8 cellular contexts compared by ENCODE assay signal in the genomic region with DNA sequence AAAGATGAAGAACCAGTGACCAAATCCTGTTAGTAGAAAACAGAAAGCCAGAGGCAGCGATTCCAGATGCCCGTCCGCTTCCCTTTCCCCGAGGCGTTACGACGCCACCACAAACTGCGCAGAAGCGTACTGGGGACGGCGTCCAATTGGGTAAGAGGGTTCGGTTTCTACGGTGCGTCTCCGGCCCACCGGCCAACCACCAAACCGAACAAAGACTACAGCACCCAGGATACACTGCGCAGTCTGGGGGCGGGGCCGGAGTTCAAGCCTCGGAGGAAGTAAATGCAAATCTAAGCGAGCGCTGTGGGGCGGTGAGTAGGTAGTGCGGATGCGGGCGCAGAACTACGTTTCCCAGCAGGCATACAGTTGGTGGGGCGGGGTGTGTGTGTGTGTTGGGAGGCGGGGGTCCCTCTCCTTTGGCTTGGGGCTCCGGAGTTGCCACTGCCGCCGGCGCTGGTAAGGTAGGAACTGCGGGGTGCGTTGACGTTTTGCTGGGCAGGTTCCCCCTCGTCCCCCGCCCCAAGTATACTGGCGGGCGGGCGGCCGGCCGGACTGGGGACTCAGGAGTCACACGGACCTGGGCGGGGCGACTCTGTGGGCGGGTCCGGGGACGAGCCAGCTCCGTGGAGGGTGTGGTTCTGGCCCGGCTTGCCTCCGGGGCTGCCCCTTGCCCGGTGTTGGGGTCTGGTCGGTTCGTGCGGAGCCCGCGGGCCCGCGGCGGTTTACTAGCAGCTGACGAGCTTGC. TPM values are rescaled to one million over a fixed set of nuclear protein-coding genes. Genes with fewer than 3 reads are reported as not detected.
DNase-seq lines count a peak whose midpoint lies in the region; ATAC-seq and TF ChIP-seq lines count a peak whose summit lies in the region.

A gene with protein sequence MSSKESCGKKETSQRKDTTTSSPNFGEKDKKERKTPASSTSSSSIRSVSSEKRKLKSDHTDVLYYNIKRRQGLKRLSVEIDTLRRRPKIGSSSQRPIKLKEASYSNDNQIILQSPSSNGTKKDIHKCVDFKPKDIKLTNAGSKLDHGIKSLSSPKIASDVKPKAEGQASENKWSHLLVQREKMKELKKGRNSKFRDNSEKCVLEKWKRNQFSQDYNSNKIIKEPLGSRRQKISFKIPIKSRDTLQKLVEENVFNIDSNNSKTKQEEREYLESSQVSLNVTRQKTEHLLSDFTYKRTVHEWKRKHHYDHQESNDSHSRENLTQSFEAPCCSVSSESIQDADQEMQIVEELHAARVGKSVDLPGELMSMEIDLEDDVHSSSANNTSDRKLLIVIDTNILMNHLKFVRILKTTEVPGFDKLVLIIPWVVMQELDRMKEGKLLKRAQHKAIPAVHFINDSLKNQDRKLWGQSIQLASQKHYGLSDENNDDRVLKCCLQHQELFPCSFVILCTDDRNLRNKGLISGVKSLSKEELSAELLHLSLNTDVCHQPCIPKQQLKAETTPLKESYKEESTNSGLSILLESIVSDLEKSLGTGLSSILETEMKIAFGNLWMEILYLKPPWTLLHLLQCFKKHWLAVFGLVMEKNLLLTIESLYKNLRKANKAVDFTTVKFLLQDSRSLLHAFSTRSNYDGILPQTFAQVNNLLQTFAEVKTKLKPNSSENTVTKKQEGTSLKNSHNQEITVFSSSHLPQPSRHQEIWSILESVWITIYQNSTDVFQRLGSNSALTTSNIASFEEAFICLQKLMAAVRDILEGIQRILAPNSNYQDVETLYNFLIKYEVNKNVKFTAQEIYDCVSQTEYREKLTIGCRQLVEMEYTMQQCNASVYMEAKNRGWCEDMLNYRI (plus strand): TSS at position 314 of the 745 bp plus-strand sequence. CDS start 3,675 bp downstream, outside the sequence.
A gene with protein sequence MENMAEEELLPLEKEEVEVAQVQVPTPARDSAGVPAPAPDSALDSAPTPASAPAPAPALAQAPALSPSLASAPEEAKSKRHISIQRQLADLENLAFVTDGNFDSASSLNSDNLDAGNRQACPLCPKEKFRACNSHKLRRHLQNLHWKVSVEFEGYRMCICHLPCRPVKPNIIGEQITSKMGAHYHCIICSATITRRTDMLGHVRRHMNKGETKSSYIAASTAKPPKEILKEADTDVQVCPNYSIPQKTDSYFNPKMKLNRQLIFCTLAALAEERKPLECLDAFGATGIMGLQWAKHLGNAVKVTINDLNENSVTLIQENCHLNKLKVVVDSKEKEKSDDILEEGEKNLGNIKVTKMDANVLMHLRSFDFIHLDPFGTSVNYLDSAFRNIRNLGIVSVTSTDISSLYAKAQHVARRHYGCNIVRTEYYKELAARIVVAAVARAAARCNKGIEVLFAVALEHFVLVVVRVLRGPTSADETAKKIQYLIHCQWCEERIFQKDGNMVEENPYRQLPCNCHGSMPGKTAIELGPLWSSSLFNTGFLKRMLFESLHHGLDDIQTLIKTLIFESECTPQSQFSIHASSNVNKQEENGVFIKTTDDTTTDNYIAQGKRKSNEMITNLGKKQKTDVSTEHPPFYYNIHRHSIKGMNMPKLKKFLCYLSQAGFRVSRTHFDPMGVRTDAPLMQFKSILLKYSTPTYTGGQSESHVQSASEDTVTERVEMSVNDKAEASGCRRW (minus strand): TSS at position 100 of the 745 bp plus-strand sequence. CDS start 241 bp downstream, outside the sequence.

- TF ChIP-seq CTCF in WI38 (IDR thresholded peaks at IDR 0.05; ENCODE audit: low read depth, low read length), result no peak
- TF ChIP-seq CTCF in cardiac fibroblast (IDR thresholded peaks at IDR 0.05; ENCODE audit: low read depth, low read length), result no peak
- TF ChIP-seq CTCF in smooth muscle cell (IDR thresholded peaks at IDR 0.05; ENCODE audit: borderline replicate concordance, insufficient read depth, poor library complexity, severe bottlenecking), result no peak

- peak; percentile 98 for DNase-seq in NCI-H2196 treated with DMSO at 0.1 percent for 48 hours (lab: John Stamatoyannopoulos, UW; ENCODE audit: unreplicated experiment)
- DNase-seq in cardiac fibroblast (ENCODE audit: low read depth in 2 of 2), result peak; percentile 99
- peak; percentile 94 for DNase-seq in iPS-NIHi7 (ENCODE audit: extremely low spot score)
- DNase-seq in smooth muscle cell (lab: John Stamatoyannopoulos, UW; ENCODE audit: unreplicated experiment), result peak; percentile 96

- H3K4me3 ChIP-seq in ACC112 (ENCODE audit: low read depth, low read length) (peak within 1 kb of the TSS; percentile 85), WI38 (ENCODE audit: low read depth, low read length) (peak within 1 kb of the TSS; percentile 83), cardiac fibroblast (replicated peaks in 1 of 2; ENCODE audit: low read depth in 2 of 2, low read length in 2 of 2) (peak within 1 kb of the TSS; percentile 71 to 78), smooth muscle cell (peak within 1 kb of the TSS; percentile 82)

- under 1% methylated on average over 48 of the region's 63 CpGs for WGBS in smooth muscle cell (ENCODE audit: low lambda C conversion rate)

- no peaks in the 10 kb centered on the region for H3K36me3 ChIP-seq in ACC112 (ENCODE audit: insufficient read depth, low read length)
- no peaks in the 10 kb centered on the region for H3K36me3 ChIP-seq in smooth muscle cell (ENCODE audit: low read depth)

- H3K79me2 ChIP-seq in ACC112 (ENCODE audit: control insufficient read depth, insufficient read depth, low read length, unreplicated experiment) (peaks cover 27% of the 10 kb centered on the region), smooth muscle cell (ENCODE audit: low read depth) (peaks cover 35% of the 10 kb centered on the region)

- H3K27me3 ChIP-seq in ACC112 (ENCODE audit: insufficient read depth, low read length), result no peaks in the 10 kb centered on the region
- H3K27me3 ChIP-seq in smooth muscle cell (ENCODE audit: low read depth), result no peaks in the 10 kb centered on the region

- H2AFZ ChIP-seq in ACC112 (ENCODE audit: low read length, unreplicated experiment), result peak within 1 kb of the TSS; percentile 98
- H2AFZ ChIP-seq in smooth muscle cell (ENCODE audit: low read depth), result peak within 1 kb of the TSS; percentile 86

- no peaks in the 10 kb centered on the region for H3K9me3 ChIP-seq in smooth muscle cell (replicated peaks; ENCODE audit: low read depth)

- H3K27ac ChIP-seq in ACC112 (ENCODE audit: low read depth, low read length) (peak within 1 kb of the TSS; percentile 71), smooth muscle cell (ENCODE audit: low read depth) (peak within 1 kb of the TSS; percentile 95)

- H3K9ac ChIP-seq in smooth muscle cell (ENCODE audit: low read depth), result peak within 1 kb of the TSS; percentile 92

- H3F3A ChIP-seq in smooth muscle cell (ENCODE audit: low read depth), result no peaks in the 10 kb centered on the region

- ATAC-seq in GM18870 (IDR thresholded peaks at IDR 0.05; ENCODE audit: unreplicated experiment) (peak; percentile 93), HG03135 (IDR thresholded peaks at IDR 0.05; ENCODE audit: unreplicated experiment) (peak; percentile 94)

- H4K20me1 ChIP-seq in smooth muscle cell (ENCODE audit: low read depth), result peaks cover 3% of the 10 kb centered on the region

- H3K4me1 ChIP-seq in ACC112 (ENCODE audit: control insufficient read depth, insufficient read depth, low read length, unreplicated experiment), result peaks cover 27% of the 10 kb centered on the region
- H3K4me1 ChIP-seq in smooth muscle cell (ENCODE audit: low read depth), result peaks cover 18% of the 10 kb centered on the region

- H3K4me2 ChIP-seq in smooth muscle cell, result peak within 1 kb of the TSS; percentile 91

RNA-seq across cellular contexts. Expression of the first gene that starts in this region (rescaled TPM):
- 11.2 and 16.2 TPM in 2 replicates for total RNA-seq in smooth muscle cell
- 1.7 and 2.4 TPM in 2 replicates for polyA plus RNA-seq in smooth muscle cell

RNA-seq across cellular contexts. Expression of the second gene that starts in this region (rescaled TPM):
- total RNA-seq in smooth muscle cell, result 33.4 and 40.1 TPM in 2 replicates
- 17.2 and 18.3 TPM in 2 replicates for polyA plus RNA-seq in smooth muscle cell

Comparison
In these comparisons a context has a peak if more than half of its experiments do, and no peak if none do; other contexts are left out.
1. Peak in every context shown above with its lines: DNase-seq, ATAC-seq, H3K4me3 ChIP-seq and H3K27ac ChIP-seq.